8 cellular contexts compared by ENCODE assay signal in genomic region chr20:34825530-34826362, GRCh38. TPM values are rescaled to one million over a fixed set of nuclear protein-coding genes. Genes with fewer than 3 reads are reported as not detected.
A peak's percentile ranks its signal among the peaks of the same experiment; 100 is the strongest.
DNase-seq lines count a peak whose midpoint lies in the region; ATAC-seq, FAIRE-seq and TF ChIP-seq lines count a peak whose summit lies in the region.

TSS of gene NCOA6 (minus strand) at chr20:34825651. CDS start at chr20:34782355, 43,296 bp downstream.

- peaks cover 8% of the 10 kb centered on the region for H3K36me3 Mint-ChIP-seq in activated T-helper 1 cell treated with anti-CD3 and anti-CD28 coated beads, Interleukin-12 subunit alpha, Interleukin-12 subunit beta, Interleukin-2, Interleukin-4 antibody, amounts not matched to agents 30 ng/mL and 10 ng/mL and 1 ng/mL, durations not matched to agents 14 hours and 24 hours and 36 hours (ENCODE audit: low read depth)
- H3K36me3 Mint-ChIP-seq in naive thymus-derived CD4-positive, alpha-beta T cell: peaks cover 0 to 6% (median 4%) of the 10 kb centered on the region in 5 donors
- peaks cover 12% of the 10 kb centered on the region for H3K36me3 Mint-ChIP-seq in stimulated activated memory B cell treated with anti-CD40 and anti-IgM and Interleukin-4, amounts not matched to agents 10 μg/mL and 1 μg/mL and 100 μg/mL, for 72 hours

- H3K4me3 ChIP-seq in KMS-11 (IDR thresholded peaks at IDR 0.05; ENCODE audit: insufficient read depth, low read depth, low read length): peak within 1 kb of the TSS; percentile 47
- peak within 1 kb of the TSS; percentile 78 for H3K4me3 ChIP-seq in naive thymus-derived CD4-positive, alpha-beta T cell (ENCODE audit: low read length)

- peak within 1 kb of the TSS; percentile 56 for H3K27ac ChIP-seq in KMS-11
- H3K27ac ChIP-seq in naive thymus-derived CD4-positive, alpha-beta T cell (ENCODE audit: low read depth, low read length): peak within 1 kb of the TSS; percentile 76

- no peaks in the 10 kb centered on the region for H3K9me3 Mint-ChIP-seq in activated T-helper 1 cell treated with anti-CD3 and anti-CD28 coated beads, Interleukin-12 subunit alpha, Interleukin-12 subunit beta, Interleukin-2, Interleukin-4 antibody, amounts not matched to agents 30 ng/mL and 10 ng/mL and 1 ng/mL, durations not matched to agents 14 hours and 24 hours and 36 hours
- H3K9me3 Mint-ChIP-seq in naive thymus-derived CD4-positive, alpha-beta T cell: no peaks in the 10 kb centered on the region
- H3K9me3 Mint-ChIP-seq in stimulated activated memory B cell treated with anti-CD40 and anti-IgM and Interleukin-4, amounts not matched to agents 10 μg/mL and 1 μg/mL and 100 μg/mL, for 72 hours: no peaks in the 10 kb centered on the region

- DNase-seq in D721Med (ENCODE audit: insufficient read length, low spot score) (peak; percentile 48), RKO (ENCODE audit: low spot score) (peak; percentile 87), fibroblast of gingiva (ENCODE audit: low read depth) (peak; percentile 83)
- DNase-seq in activated T-helper 1 cell treated with anti-CD3 and anti-CD28 coated beads, Interleukin-12 subunit alpha, Interleukin-12 subunit beta, Interleukin-2, Interleukin-4 antibody, amounts not matched to agents 30 ng/mL and 10 ng/mL and 1 ng/mL, durations not matched to agents 14 hours and 24 hours and 36 hours (ENCODE audit: low spot score): peak; percentile 68
- DNase-seq in naive thymus-derived CD4-positive, alpha-beta T cell: peak; percentile 56 to 86 (median 74)

- no peak for FAIRE-seq in D721Med (lab: Jason Lieb, UNC)

- POLR2A ChIA-PET in naive thymus-derived CD4-positive, alpha-beta T cell (lab: Charles Lee): interaction anchor here (0.8 to 1.3 kb wide), 3 partner anchors 47 to 916 kb away, joined by 3 to 4 read pairs (median 3); partner anchors contain the start of genes GGT7, RBM39 and UQCC1

- peak within 1 kb of the TSS; percentile 97 for H3K4me3 Mint-ChIP-seq in activated T-helper 1 cell treated with anti-CD3 and anti-CD28 coated beads, Interleukin-12 subunit alpha, Interleukin-12 subunit beta, Interleukin-2, Interleukin-4 antibody, amounts not matched to agents 30 ng/mL and 10 ng/mL and 1 ng/mL, durations not matched to agents 14 hours and 24 hours and 36 hours
- peak within 1 kb of the TSS; percentile 83 to 100 (median 98) for H3K4me3 Mint-ChIP-seq in naive thymus-derived CD4-positive, alpha-beta T cell
- peak within 1 kb of the TSS; percentile 94 for H3K4me3 Mint-ChIP-seq in stimulated activated memory B cell treated with anti-CD40 and anti-IgM and Interleukin-4, amounts not matched to agents 10 μg/mL and 1 μg/mL and 100 μg/mL, for 72 hours

- H3K4me1 ChIP-seq in KMS-11 (ENCODE audit: low read depth, poor library complexity, severe bottlenecking): peaks cover 23% of the 10 kb centered on the region
- peaks cover 16 to 17% of the 10 kb centered on the region in 2 donors for H3K4me1 ChIP-seq in naive thymus-derived CD4-positive, alpha-beta T cell (ENCODE audit: control insufficient read depth in 2 of 2, insufficient read depth in 2 of 2, low read length in 2 of 2)

- H3K9ac ChIP-seq in KMS-11: peak within 1 kb of the TSS; percentile 71

- H3K27me3 ChIP-seq in KMS-11 (ENCODE audit: insufficient read depth, low read depth): no peaks in the 10 kb centered on the region
- H3K27me3 ChIP-seq in naive thymus-derived CD4-positive, alpha-beta T cell (ENCODE audit: control insufficient read depth in 2 of 2, insufficient read depth in 2 of 2, low read length in 2 of 2): no peaks in the 10 kb centered on the region

- H3K27ac Mint-ChIP-seq in activated T-helper 1 cell treated with anti-CD3 and anti-CD28 coated beads, Interleukin-12 subunit alpha, Interleukin-12 subunit beta, Interleukin-2, Interleukin-4 antibody, amounts not matched to agents 30 ng/mL and 10 ng/mL and 1 ng/mL, durations not matched to agents 14 hours and 24 hours and 36 hours: peak within 1 kb of the TSS; percentile 91
- peak within 1 kb of the TSS; percentile 85 to 95 (median 91) for H3K27ac Mint-ChIP-seq in naive thymus-derived CD4-positive, alpha-beta T cell
- peak within 1 kb of the TSS; percentile 86 for H3K27ac Mint-ChIP-seq in stimulated activated memory B cell treated with anti-CD40 and anti-IgM and Interleukin-4, amounts not matched to agents 10 μg/mL and 1 μg/mL and 100 μg/mL, for 72 hours

- peaks cover 13% of the 10 kb centered on the region for H3K27me3 Mint-ChIP-seq in activated T-helper 1 cell treated with anti-CD3 and anti-CD28 coated beads, Interleukin-12 subunit alpha, Interleukin-12 subunit beta, Interleukin-2, Interleukin-4 antibody, amounts not matched to agents 30 ng/mL and 10 ng/mL and 1 ng/mL, durations not matched to agents 14 hours and 24 hours and 36 hours (ENCODE audit: insufficient read depth)
- H3K27me3 Mint-ChIP-seq in naive thymus-derived CD4-positive, alpha-beta T cell: peaks cover 0 to 17% (median 0%) of the 10 kb centered on the region in 5 donors
- H3K27me3 Mint-ChIP-seq in stimulated activated memory B cell treated with anti-CD40 and anti-IgM and Interleukin-4, amounts not matched to agents 10 μg/mL and 1 μg/mL and 100 μg/mL, for 72 hours: no peaks in the 10 kb centered on the region

- TF ChIP-seq CTCF in D721Med (IDR thresholded peaks at IDR 0.05; ENCODE audit: insufficient read depth, missing control alignments): no peak
- no peak for TF ChIP-seq CTCF in KMS-11 (conservative IDR thresholded peaks at IDR 0.05; ENCODE audit: low read depth, low read length)

- H4K20me1 ChIP-seq in KMS-11 (ENCODE audit: insufficient read depth): peaks cover 17% of the 10 kb centered on the region; the same call in 1 of the 2 replicates

- H3K36me3 ChIP-seq in KMS-11 (ENCODE audit: insufficient read depth): no peaks in the 10 kb centered on the region
- peaks cover 0 to 4% (median 0%) of the 10 kb centered on the region in 3 experiments for H3K36me3 ChIP-seq in naive thymus-derived CD4-positive, alpha-beta T cell (ENCODE audit: control insufficient read depth in 2 of 3, insufficient read depth in 3 of 3, low read length in 3 of 3)

- peak; percentile 51 for ATAC-seq in GM21619 (IDR thresholded peaks at IDR 0.05; ENCODE audit: unreplicated experiment)
- ATAC-seq in naive thymus-derived CD4-positive, alpha-beta T cell: peak; percentile 90
- peak; percentile 82 for ATAC-seq in stimulated activated memory B cell treated with anti-CD40 and anti-IgM and Interleukin-4, amounts not matched to agents 10 μg/mL and 1 μg/mL and 100 μg/mL, for 72 hours

- intact Hi-C loops in activated T-helper 1 cell treated with anti-CD3 and anti-CD28 coated beads, Interleukin-12 subunit alpha, Interleukin-12 subunit beta, Interleukin-2, Interleukin-4 antibody, amounts not matched to agents 30 ng/mL and 10 ng/mL and 1 ng/mL, durations not matched to agents 14 hours and 24 hours and 36 hours (cut with micrococcal nuclease): loop anchor here (1.0 to 10.0 kb wide), 7 partner anchors 9 to 717 kb away; partner anchors contain the start of genes ACSS2, CEP250, EDEM2 and ERGIC3
- intact Hi-C loops in naive thymus-derived CD4-positive, alpha-beta T cell (cut with micrococcal nuclease): loop anchor here (1.0 to 10.0 kb wide), 13 partner anchors 51 to 1129 kb away; partner anchors contain the start of genes ACSS2 (in 2 of the 2), AHCY (in 2 of the 2), EDEM2 (in 2 of the 2) and TP53INP2 (in 2 of the 2)

- peaks cover 40% of the 10 kb centered on the region for H3K79me2 ChIP-seq in KMS-11 (ENCODE audit: insufficient read depth, low read depth)

- H3K4me1 Mint-ChIP-seq in activated T-helper 1 cell treated with anti-CD3 and anti-CD28 coated beads, Interleukin-12 subunit alpha, Interleukin-12 subunit beta, Interleukin-2, Interleukin-4 antibody, amounts not matched to agents 30 ng/mL and 10 ng/mL and 1 ng/mL, durations not matched to agents 14 hours and 24 hours and 36 hours (ENCODE audit: low read depth): peaks cover 30% of the 10 kb centered on the region
- H3K4me1 Mint-ChIP-seq in naive thymus-derived CD4-positive, alpha-beta T cell: peaks cover 30 to 50% (median 43%) of the 10 kb centered on the region in 7 donors
- H3K4me1 Mint-ChIP-seq in stimulated activated memory B cell treated with anti-CD40 and anti-IgM and Interleukin-4, amounts not matched to agents 10 μg/mL and 1 μg/mL and 100 μg/mL, for 72 hours: peaks cover 38% of the 10 kb centered on the region

- CTCF ChIA-PET in naive thymus-derived CD4-positive, alpha-beta T cell (lab: Charles Lee): interaction anchor here (0.5 to 2.4 kb wide), 5 partner anchors 9 to 1611 kb away, joined by 3 to 5 read pairs (median 4); no protein-coding TSS in a partner anchor

- peak within 1 kb of the TSS; percentile 91 for H2AFZ ChIP-seq in KMS-11 (ENCODE audit: low read depth)

- H3K9me3 ChIP-seq in naive thymus-derived CD4-positive, alpha-beta T cell (ENCODE audit: control insufficient read depth in 2 of 3, low read length in 3 of 3): no peaks in the 10 kb centered on the region

- peak within 1 kb of the TSS; percentile 56 for H3K4me2 ChIP-seq in KMS-11

RNA-seq across cellular contexts. Expression of gene NCOA6, which starts in this region (rescaled TPM):
- total RNA-seq in activated T-helper 1 cell treated with anti-CD3 and anti-CD28 coated beads, Interleukin-12 subunit alpha, Interleukin-12 subunit beta, Interleukin-2, Interleukin-4 antibody, amounts not matched to agents 30 ng/mL and 10 ng/mL and 1 ng/mL, durations not matched to agents 14 hours and 24 hours and 36 hours: 25.5 and 29.1 TPM in 2 replicates
- 10 to 100 TPM; 23.6 to 31.9 (median 29.3) TPM for total RNA-seq in naive thymus-derived CD4-positive, alpha-beta T cell
- polyA plus RNA-seq in naive thymus-derived CD4-positive, alpha-beta T cell: 10 to 100 TPM in 1 of 2 donors, 1 to 10 TPM in 1; 4.6 to 12.7 TPM

Comparison
In these comparisons a context has a peak if more than half of its experiments do, and no peak if none do; other contexts are left out.
1. Peak in every context shown above with its lines: DNase-seq, ATAC-seq, H3K4me3 ChIP-seq and H3K27ac ChIP-seq.